In genomic region chr2:36540986-36541750, GRCh38 we compare ENCODE assay signal across 28 cellular contexts. TPM values are rescaled to one million over a fixed set of nuclear protein-coding genes. Genes with fewer than 3 reads are reported as not detected.
DNase-seq lines count a peak whose midpoint lies in the region; ATAC-seq, FAIRE-seq and TF ChIP-seq lines count a peak whose summit lies in the region.
"Had no signal": no experiment of that assay in that cellular context is flagged by ENCODE, and none has a peak within 500 bp of the region (broad histone marks: within the 10 kb centered on the region; RNA-seq: fewer than 3 reads in every experiment).

No MANE protein-coding gene starts in this region.

- H3K23ac ChIP-seq in IMR-90 (ENCODE audit: low read depth, low read length) (peak overlapping the region; percentile 25; the same call in 1 of the 2 replicates), H1 (ENCODE audit: insufficient read length) (no peak overlapping the region)

- H3K36me3 ChIP-seq in ACC112 (ENCODE audit: insufficient read depth, low read length) (peaks cover 66% of the 10 kb centered on the region), IMR-90 (ENCODE audit: control insufficient read depth, insufficient read depth, low read length) (peaks cover 53% of the 10 kb centered on the region), H1 (ENCODE audit: control insufficient read depth in 2 of 4, insufficient read depth in 4 of 4, low read length in 3 of 4) (peaks cover 0 to 35% (median 18%) of the 10 kb centered on the region in 4 experiments; a peak in 7 of 8 replicates), gastrocnemius medialis (peaks cover 0 to 83% of the 10 kb centered on the region in 2 donors)

- ATAC-seq in IMR-90 (ENCODE audit: low read depth) (no peak), gastrocnemius medialis (no peak), HG03439 (IDR thresholded peaks at IDR 0.05; ENCODE audit: unreplicated experiment) (no peak), GM21576 (IDR thresholded peaks at IDR 0.05; ENCODE audit: unreplicated experiment) (no peak), GM18519 (IDR thresholded peaks at IDR 0.05; ENCODE audit: low FRiP score, unreplicated experiment) (no peak)
- ATAC-seq: naive thymus-derived CD4-positive, alpha-beta T cell; Right ventricle myocardium inferior had no signal

- in situ Hi-C loops in IMR-90 (cut with MboI; ENCODE audit: low sequenced_read_pairs), result no loop called here
- in situ Hi-C loops in gastrocnemius medialis (cut with MboI; ENCODE audit: low sequenced_read_pairs in 4 of 4), result loop anchor here in 2 of 4 donors (25.0 kb wide), 1 partner anchor 121 kb away; no protein-coding TSS in a partner anchor

- H2AFZ ChIP-seq in ACC112 (ENCODE audit: low read length, unreplicated experiment), result no peak overlapping the region
- H2AFZ ChIP-seq in IMR-90 (replicated peaks; ENCODE audit: low read length, poor library complexity), result no peak overlapping the region
- no peak overlapping the region for H2AFZ ChIP-seq in H1 (ENCODE audit: low read length)

- no peaks in the 10 kb centered on the region for H3K23me2 ChIP-seq in H1 (ENCODE audit: low read depth, low read length)

- POLR2A ChIA-PET in IMR-90 (lab: Charles Lee; ENCODE audit: unreplicated experiment) (no interaction called here), H1 (lab: Charles Lee; ENCODE audit: partially characterized antibody) (interaction anchor here (0.8 to 1.3 kb wide), 2 partner anchors 13 to 41 kb away, joined by 4 to 6 read pairs; no protein-coding TSS in a partner anchor)

- H3K27me3 ChIP-seq in ACC112 (ENCODE audit: insufficient read depth, low read length), result no peaks in the 10 kb centered on the region
- H3K27me3 ChIP-seq in IMR-90 (ENCODE audit: control insufficient read depth, insufficient read depth, low read length), result no peaks in the 10 kb centered on the region
- no peaks in the 10 kb centered on the region for H3K27me3 ChIP-seq in H1 (replicated peaks in 1 of 4; ENCODE audit: control insufficient read depth in 3 of 4, extremely low read depth in 1 of 4, insufficient read depth in 3 of 4, low read length in 3 of 4)
- no peaks in the 10 kb centered on the region for H3K27me3 ChIP-seq in gastrocnemius medialis
- H3K27me3 ChIP-seq: BLaER1 treated with 17β-estradiol and CSF1 and Interleukin-3, amounts not matched to agents 10 nM and 100 nM; brain microvascular endothelial cell had no signal

- peaks cover 14 to 72% of the 10 kb centered on the region in 2 experiments; a peak in 3 of 4 replicates for H3K79me1 ChIP-seq in IMR-90 (ENCODE audit: low read depth in 1 of 2, low read length in 2 of 2)
- H3K79me1 ChIP-seq in H1 (ENCODE audit: low read depth, low read length), result no peaks in the 10 kb centered on the region; the same call in 1 of the 2 replicates

- H3K79me2 ChIP-seq in ACC112 (ENCODE audit: control insufficient read depth, insufficient read depth, low read length, unreplicated experiment) (no peaks in the 10 kb centered on the region), H1 (ENCODE audit: control insufficient read depth in 1 of 2, insufficient read depth in 2 of 2, low read length in 2 of 2) (no peaks in the 10 kb centered on the region)

- dilution Hi-C loops in IMR-90 (cut with HindIII; ENCODE audit: low sequenced_read_pairs, unreplicated experiment), result no loop called here

- H3K9me3 ChIP-seq in IMR-90 (ENCODE audit: control insufficient read depth, insufficient read depth, low read length), result no peaks in the 10 kb centered on the region
- H3K9me3 ChIP-seq in H1 (ENCODE audit: insufficient read depth in 2 of 2, low read depth in 1 of 2, low read length in 1 of 2), result no peaks in the 10 kb centered on the region
- H3K9me3 ChIP-seq in gastrocnemius medialis, result no peaks in the 10 kb centered on the region
- H3K9me3 ChIP-seq: BLaER1 treated with 17β-estradiol and CSF1 and Interleukin-3, amounts not matched to agents 10 nM and 100 nM had no signal

- no peak for DNase-seq in IMR-90
- no peak for DNase-seq in H1 (ENCODE audit: low read depth in 1 of 2, low spot score in 2 of 2)
- no peak for DNase-seq in gastrocnemius medialis
- DNase-seq in NCI-H524 treated with DMSO at 0.1 percent for 48 hours (lab: John Stamatoyannopoulos, UW), result no peak
- DNase-seq: activated CD4-positive, alpha-beta memory T cell treated with anti-CD3 and anti-CD28 coated beads for 36 hours; activated CD4-positive, CD25-positive, alpha-beta regulatory T cell treated with anti-CD3 and anti-CD28 coated beads, Interleukin-2, amount 50 U/mL, for 72 hours; activated CD8-positive, alpha-beta memory T cell treated with anti-CD3 and anti-CD28 coated beads, Interleukin-2, amount 50 U/mL, for 4 hours; activated naive CD4-positive, alpha-beta T cell treated with anti-CD3 and anti-CD28 coated beads, Interleukin-2, amount 10 ng/mL, durations not matched to agents 7 days and 5 days; brain microvascular endothelial cell; effector CD8-positive, alpha-beta T cell; HCEC 1CT; MV-4-11; naive thymus-derived CD4-positive, alpha-beta T cell; NCI-H1436; NCI-H2081; NCI-H526; PC-3; stimulated activated naive CD4-positive, alpha-beta T cell treated with Interleukin-2 at 50 U/mL for 16 hours; T-helper 2 cell; trophoblast cell had no signal

- H3K14ac ChIP-seq in IMR-90 (replicated peaks; ENCODE audit: low read depth, low read length), result no peak overlapping the region
- H3K14ac ChIP-seq in H1 (ENCODE audit: insufficient read length), result no peak overlapping the region

- H2BK5ac ChIP-seq in IMR-90 (ENCODE audit: low read depth, low read length, poor library complexity, severe bottlenecking) (peak overlapping the region; percentile 66), H1 (ENCODE audit: low read depth, low read length) (no peak overlapping the region)

- TF ChIP-seq CTCF in IMR-90 (conservative IDR thresholded peaks at IDR 0.05; ENCODE audit: low read depth, low read length) (no peak), H1 (IDR thresholded peaks at IDR 0.05; ENCODE audit: control extremely low read depth in 1 of 3, insufficient read depth in 1 of 3, low read depth in 1 of 3, low read length in 3 of 3) (no peak), gastrocnemius medialis (IDR thresholded peaks at IDR 0.05 in 4 of 5, conservative IDR thresholded peaks at IDR 0.05 in 1 of 5) (no peak)

- no peak for TF ChIP-seq EP300 in H1 (IDR thresholded peaks at IDR 0.05; ENCODE audit: borderline replicate concordance in 1 of 2, low read depth in 2 of 2, low read length in 2 of 2)

- no peak for TF ChIP-seq POLR2A in IMR-90 (IDR thresholded peaks at IDR 0.05; ENCODE audit: low read depth, low read length)
- TF ChIP-seq POLR2A in H1 (IDR thresholded peaks at IDR 0.05; ENCODE audit: control extremely low read depth in 1 of 2, low read depth in 2 of 2, low read length in 2 of 2), result no peak
- no peak for TF ChIP-seq POLR2A in gastrocnemius medialis (IDR thresholded peaks at IDR 0.05)

- WGBS in IMR-90 (ENCODE audit: extremely low coverage in 2 of 2, insufficient read length in 1 of 2), 2 experiments, result 100% methylated on average over 1 of the region's 11 CpGs; no CpG with 5 or more reads in 1 of the 2 experiments
- 95% methylated on average over 11 of the region's 11 CpGs; no CpG with 5 or more reads in 1 of the 2 experiments for WGBS in H1 (ENCODE audit: extremely low coverage in 1 of 2, insufficient coverage in 1 of 2, insufficient read length in 1 of 2, insufficient replicate concordance in 2 of 2, low coverage in 1 of 2, low lambda C conversion rate in 2 of 2, missing lambda C conversion rate in 1 of 2), 2 experiments

- H4K20me1 ChIP-seq in IMR-90 (ENCODE audit: insufficient read depth, low read length) (peaks cover 4% of the 10 kb centered on the region; the same call in 1 of the 2 replicates), H1 (replicated peaks in 1 of 2; ENCODE audit: control insufficient read depth in 1 of 2, insufficient read depth in 2 of 2, low read length in 2 of 2) (no peaks in the 10 kb centered on the region)
- H4K20me1 ChIP-seq: BLaER1 treated with 17β-estradiol and CSF1 and Interleukin-3, amounts not matched to agents 10 nM and 100 nM had no signal

- H2AK5ac ChIP-seq in IMR-90 (ENCODE audit: low read depth, low read length) (no peak overlapping the region), H1 (ENCODE audit: low read depth, low read length) (no peak overlapping the region)

- no peak overlapping the region for H2BK12ac ChIP-seq in H1 (ENCODE audit: low read depth, low read length)

- peaks cover 23% of the 10 kb centered on the region for H3K9me1 ChIP-seq in IMR-90 (ENCODE audit: insufficient read depth, low read length)

- no peak overlapping the region for H3K4ac ChIP-seq in IMR-90 (ENCODE audit: low read depth, low read length)
- H3K4ac ChIP-seq in H1 (replicated peaks; ENCODE audit: insufficient read length, low read depth, low read length), result no peak overlapping the region

- intact Hi-C loops in IMR-90 (cut with micrococcal nuclease), result no loop called here
- intact Hi-C loops in gastrocnemius medialis (cut with DNase I; ENCODE audit: low total_unique reads), result no loop called here

- BruUV-seq in IMR-90 (replicated peaks; lab: Mats Ljungman, UMichigan), result no TSS peak

- no peak for FAIRE-seq in H1 (lab: Jason Lieb, UNC)
- FAIRE-seq: keratinocyte, small intestine had no signal

- CTCF ChIA-PET in IMR-90 (lab: Yijun Ruan, JAX) (no interaction called here), H1 (lab: Charles Lee; ENCODE audit: partially characterized antibody) (interaction anchor here (0.6 to 2.0 kb wide), 12 partner anchors 10 to 630 kb away, joined by 3 to 10 read pairs (median 3); no protein-coding TSS in a partner anchor)

- H2AK9ac ChIP-seq in IMR-90 (replicated peaks; ENCODE audit: low read depth, low read length, poor library complexity), result no peak overlapping the region

- no peak overlapping the region for H3K9ac ChIP-seq in IMR-90 (ENCODE audit: low read depth, low read length)
- no peak overlapping the region for H3K9ac ChIP-seq in H1 (replicated peaks in 1 of 4; ENCODE audit: extremely low read depth in 1 of 4, low read depth in 3 of 4, low read length in 3 of 4)
- H3K9ac ChIP-seq: BLaER1 treated with 17β-estradiol and CSF1 and Interleukin-3, amounts not matched to agents 10 nM and 100 nM had no signal

- H3K56ac ChIP-seq in IMR-90 (ENCODE audit: extremely low read depth, insufficient read depth, low read length) (no peak overlapping the region), H1 (replicated peaks; ENCODE audit: insufficient read length, low read depth, low read length) (no peak overlapping the region)

- H4K91ac ChIP-seq in IMR-90 (ENCODE audit: insufficient read depth, low read depth, low read length) (no peak overlapping the region), H1 (replicated peaks; ENCODE audit: insufficient read length, low read length) (no peak overlapping the region)

- H2BK15ac ChIP-seq in IMR-90 (ENCODE audit: low read depth, low read length) (no peak overlapping the region), H1 (ENCODE audit: low read length) (no peak overlapping the region)

- peak overlapping the region; percentile 66 for H3K27ac ChIP-seq in ACC112 (ENCODE audit: low read depth, low read length)
- no peak overlapping the region for H3K27ac ChIP-seq in IMR-90 (ENCODE audit: insufficient read depth, low read length)
- H3K27ac ChIP-seq in H1 (ENCODE audit: low read depth, low read length), result no peak overlapping the region
- H3K27ac ChIP-seq in gastrocnemius medialis, result peak overlapping the region; percentile 29 to 50 (median 38)
- H3K27ac ChIP-seq: BLaER1 treated with 17β-estradiol and CSF1 and Interleukin-3, amounts not matched to agents 10 nM and 100 nM; brain microvascular endothelial cell had no signal

- no peak overlapping the region for H3K4me3 ChIP-seq in ACC112 (ENCODE audit: low read depth, low read length)
- H3K4me3 ChIP-seq in IMR-90 (ENCODE audit: insufficient read depth, low read depth, low read length), result no peak overlapping the region
- no peak overlapping the region for H3K4me3 ChIP-seq in H1 (ENCODE audit: extremely low read depth in 1 of 4, insufficient read depth in 2 of 4, low read depth in 3 of 4, low read length in 4 of 4)
- no peak overlapping the region for H3K4me3 ChIP-seq in gastrocnemius medialis
- H3K4me3 ChIP-seq: BLaER1 treated with 17β-estradiol and CSF1 and Interleukin-3, amounts not matched to agents 10 nM and 100 nM had no signal

- peaks cover 37% of the 10 kb centered on the region for H3K4me1 ChIP-seq in ACC112 (ENCODE audit: control insufficient read depth, insufficient read depth, low read length, unreplicated experiment)
- H3K4me1 ChIP-seq in IMR-90 (ENCODE audit: control insufficient read depth, insufficient read depth, low read length), result peaks cover 12% of the 10 kb centered on the region
- no peaks in the 10 kb centered on the region for H3K4me1 ChIP-seq in H1 (replicated peaks in 1 of 4; ENCODE audit: control insufficient read depth in 3 of 4, insufficient read depth in 4 of 4, low read length in 3 of 4)
- H3K4me1 ChIP-seq in gastrocnemius medialis, result no peaks in the 10 kb centered on the region

- no peak for TF ChIP-seq RAD21 in IMR-90 (IDR thresholded peaks at IDR 0.05; ENCODE audit: low read length)
- TF ChIP-seq RAD21 in H1 (IDR thresholded peaks at IDR 0.05 in 1 of 2, conservative IDR thresholded peaks at IDR 0.05 in 1 of 2; ENCODE audit: low read depth in 2 of 2, low read length in 2 of 2), result no peak

- H4K5ac ChIP-seq in IMR-90 (ENCODE audit: low read depth, low read length), result no peak overlapping the region
- H4K5ac ChIP-seq in H1 (ENCODE audit: insufficient read length, low read depth, low read length), result no peak overlapping the region

- H4K8ac ChIP-seq in IMR-90 (ENCODE audit: low read depth in 2 of 2, low read length in 2 of 2) (peak overlapping the region in 1 of 2 experiments; percentile 31; a peak in 1 of 4 replicates), H1 (ENCODE audit: extremely low read depth, insufficient read depth, low read length) (no peak overlapping the region)

- H3K4me2 ChIP-seq in IMR-90 (ENCODE audit: low read depth, low read length) (no peak overlapping the region), H1 (ENCODE audit: insufficient read depth in 1 of 2, low read depth in 2 of 2, low read length in 2 of 2) (no peak overlapping the region)

- H2BK20ac ChIP-seq in IMR-90 (ENCODE audit: low read depth, low read length), result no peak overlapping the region
- no peak overlapping the region for H2BK20ac ChIP-seq in H1 (ENCODE audit: low read length)

- H2BK120ac ChIP-seq in IMR-90 (ENCODE audit: low read depth, low read length) (no peak overlapping the region), H1 (replicated peaks; ENCODE audit: low read depth, low read length) (no peak overlapping the region)

- H3K18ac ChIP-seq in IMR-90 (ENCODE audit: low read depth, low read length) (no peak overlapping the region), H1 (ENCODE audit: extremely low read depth, low read length) (no peak overlapping the region)

RNA-seq across cellular contexts. Expression of gene FEZ2, which starts 56.8 kb away (rescaled TPM):
- 19.4 and 43.3 TPM in 2 replicates for total RNA-seq in IMR-90 (2012; rRNA removed)
- 31.6 and 32.4 TPM in 2 replicates for polyA plus RNA-seq in IMR-90 (2012; rRNA removed)
- polyA plus RNA-seq in IMR-90 (2012; cell fraction: cytosol; rRNA removed), result 5.2 and 11.4 TPM in 2 replicates
- 1.9 and 13.6 TPM in 2 replicates for polyA plus RNA-seq in IMR-90 (2012; cell fraction: nucleus; rRNA removed; ENCODE audit: low replicate concordance)
- 13.8 and 16.4 TPM in 2 replicates for total RNA-seq in H1 (2021; fragmentation: NEBNext Ultra II Directional; extraction: Animal tissue kit (Norgen Biotek cat#: 25700))
- 4.6 and 7.5 TPM in 2 replicates for polyA plus RNA-seq in H1 (2011; rRNA removed)
- polyA plus RNA-seq in H1 (2011; cell fraction: cytosol; rRNA removed), result 9.7 TPM
- polyA plus RNA-seq in H1 (2011; cell fraction: nucleus; rRNA removed), result 2.8 TPM
- 7.2 to 12.5 TPM (median 10.3 TPM) in 4 replicates for polyA plus RNA-seq in H1 (2012, experiment 1 of 2)
- 2.3 TPM for polyA plus RNA-seq in H1 (2012, experiment 2 of 2)
- 29.4 TPM for polyA plus RNA-seq in H1 (2013, experiment 1 of 2)
- 29.7 TPM for polyA plus RNA-seq in H1 (2013, experiment 2 of 2)
- polyA minus RNA-seq in H1 (2011; rRNA and poly(A)+ RNA removed), result 7.2 and 7.9 TPM in 2 replicates
- 5.3 TPM for polyA minus RNA-seq in H1 (2011; cell fraction: cytosol; rRNA and poly(A)+ RNA removed)
- 19.3 TPM for polyA minus RNA-seq in H1 (2011; cell fraction: nucleus; rRNA and poly(A)+ RNA removed)
- total RNA-seq in gastrocnemius medialis, result 100 to 1,000 TPM in 3 of 4 donors, 10 to 100 TPM in 1; 65.1 to 126 (median 110) TPM

Comparison
In these comparisons a context has a peak if more than half of its experiments do, and no peak if none do; other contexts are left out.
1. H3K27ac ChIP-seq: peak in ACC112 (single experiment) and gastrocnemius medialis (4 of 4); none in IMR-90 (single experiment) and H1 (single experiment).